11 cellular contexts compared by ENCODE assay signal in the genomic region with DNA sequence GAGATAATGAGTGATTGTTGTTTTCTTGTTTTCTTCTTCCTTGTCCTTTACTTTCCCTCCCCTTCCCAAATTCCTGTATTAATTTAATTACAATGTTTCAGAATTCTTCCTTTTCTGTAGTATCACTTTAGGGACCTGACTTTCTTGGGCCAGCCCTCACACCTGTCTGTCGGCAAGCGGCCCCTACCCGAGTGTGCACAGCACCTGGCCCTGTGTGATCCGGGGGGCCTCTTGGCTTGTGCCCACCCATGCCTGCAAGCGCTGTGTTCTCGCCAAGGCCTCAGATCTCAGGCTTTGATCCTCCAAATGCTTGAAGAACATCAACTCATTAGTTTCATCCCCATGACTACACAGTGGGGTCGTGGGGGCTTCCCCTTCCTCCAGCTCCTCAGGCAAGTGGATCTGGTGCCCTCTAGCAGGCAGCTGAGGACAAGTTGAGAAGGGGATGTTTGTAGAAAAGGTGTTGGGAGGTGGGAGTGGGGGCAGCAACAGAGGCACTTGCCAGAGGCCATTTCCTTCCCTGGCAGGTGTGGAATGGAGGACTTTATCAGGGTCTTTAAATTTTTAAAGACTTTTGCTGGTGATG.
"Had no signal": no experiment of that assay in that cellular context is flagged by ENCODE, and none has a peak within 500 bp of the region (broad histone marks: within the 10 kb centered on the region; RNA-seq: fewer than 3 reads in every experiment).

No MANE protein-coding gene starts in this region.

- H3K9me3 Mint-ChIP-seq: activated CD4-positive, alpha-beta memory T cell treated with anti-CD3 and anti-CD28 coated beads for 36 hours; activated T-helper 1 cell treated with anti-CD3 and anti-CD28 coated beads, Interleukin-12 subunit alpha, Interleukin-12 subunit beta, Interleukin-2, Interleukin-4 antibody, amounts not matched to agents 30 ng/mL and 10 ng/mL and 1 ng/mL, durations not matched to agents 14 hours and 24 hours and 36 hours had no signal

- H3K4me3 Mint-ChIP-seq: activated CD4-positive, alpha-beta memory T cell treated with anti-CD3 and anti-CD28 coated beads for 36 hours; activated T-helper 1 cell treated with anti-CD3 and anti-CD28 coated beads, Interleukin-12 subunit alpha, Interleukin-12 subunit beta, Interleukin-2, Interleukin-4 antibody, amounts not matched to agents 30 ng/mL and 10 ng/mL and 1 ng/mL, durations not matched to agents 14 hours and 24 hours and 36 hours; T-helper 17 cell had no signal

- DNase-seq: activated CD4-positive, alpha-beta memory T cell treated with anti-CD3 and anti-CD28 coated beads for 36 hours; activated CD8-positive, alpha-beta memory T cell treated with anti-CD3 and anti-CD28 coated beads, Interleukin-2, amount 50 U/mL, for 4 hours; activated naive CD4-positive, alpha-beta T cell treated with Interleukin-2 at 50 U/mL for 16 hours; caudate nucleus; effector CD4-positive, alpha-beta T cell; midbrain; posterior cingulate gyrus; substantia nigra; T-helper 17 cell; transverse colon had no signal

- H3K36me3 Mint-ChIP-seq: activated CD4-positive, alpha-beta memory T cell treated with anti-CD3 and anti-CD28 coated beads for 36 hours had no signal

- ATAC-seq: T-helper 17 cell had no signal

- H3K27ac Mint-ChIP-seq: activated CD4-positive, alpha-beta memory T cell treated with anti-CD3 and anti-CD28 coated beads for 36 hours; activated T-helper 1 cell treated with anti-CD3 and anti-CD28 coated beads, Interleukin-12 subunit alpha, Interleukin-12 subunit beta, Interleukin-2, Interleukin-4 antibody, amounts not matched to agents 30 ng/mL and 10 ng/mL and 1 ng/mL, durations not matched to agents 14 hours and 24 hours and 36 hours; T-helper 17 cell had no signal
